19 cellular contexts compared by ENCODE assay signal in genomic region chr5:134887593-134888159, GRCh38. TPM values are rescaled to one million over a fixed set of nuclear protein-coding genes. Genes with fewer than 3 reads are reported as not detected.
A peak's percentile ranks its signal among the peaks of the same experiment; 100 is the strongest.
DNase-seq lines count a peak whose midpoint lies in the region; ATAC-seq and TF ChIP-seq lines count a peak whose summit lies in the region.
"Had no signal": no experiment of that assay in that cellular context is flagged by ENCODE, and none has a peak within 500 bp of the region (broad histone marks: within the 10 kb centered on the region; RNA-seq: fewer than 3 reads in every experiment).

No MANE protein-coding gene starts in this region.

- no TSS peak for BruUV-seq in Panc1 (replicated peaks; lab: Mats Ljungman, UMichigan)

- H3K27ac Mint-ChIP-seq in activated naive CD4-positive, alpha-beta T cell treated with anti-CD3 and anti-CD28 coated beads for 36 hours, result peak overlapping the region; percentile 8
- H3K27ac Mint-ChIP-seq in endothelial cell (ENCODE audit: unreplicated experiment), result no peak overlapping the region
- no peak overlapping the region for H3K27ac Mint-ChIP-seq in activated T-helper 17 cell treated with anti-CD3 and anti-CD28 coated beads, Interleukin-2, amount 50 U/mL, for 72 hours
- H3K27ac Mint-ChIP-seq: B cell had no signal

- H3K9me3 Mint-ChIP-seq in activated naive CD4-positive, alpha-beta T cell treated with anti-CD3 and anti-CD28 coated beads for 36 hours, result no peaks in the 10 kb centered on the region
- no peaks in the 10 kb centered on the region for H3K9me3 Mint-ChIP-seq in endothelial cell (ENCODE audit: unreplicated experiment)
- H3K9me3 Mint-ChIP-seq in activated T-helper 17 cell treated with anti-CD3 and anti-CD28 coated beads, Interleukin-2, amount 50 U/mL, for 72 hours, result no peaks in the 10 kb centered on the region

- DNase-seq in activated naive CD4-positive, alpha-beta T cell treated with anti-CD3 and anti-CD28 coated beads for 36 hours, result no peak
- DNase-seq in activated naive CD4-positive, alpha-beta T cell (lab: John Stamatoyannopoulos, UW), result no peak
- DNase-seq in Panc1 (ENCODE audit: low read depth, low spot score) (no peak), endothelial cell (ENCODE audit: low spot score) (no peak), aorta (no peak), brain microvascular endothelial cell (no peak), AG08396 (ENCODE audit: low spot score) (no peak)
- DNase-seq: 8988T, Calu3, DMS53, EL, KBM-7, NCI-H1105 treated with DMSO at 0.1 percent for 48 hours, NCI-H187, NCI-H226, NCI-H524, RPMI8226 had no signal

- H3K4me3 ChIP-seq in Panc1 (ENCODE audit: low read depth in 2 of 2, low read length in 2 of 2) (no peak overlapping the region), aorta (ENCODE audit: low read length in 2 of 2) (no peak overlapping the region), brain microvascular endothelial cell (ENCODE audit: low read depth, low read length) (no peak overlapping the region)

- H3K27ac ChIP-seq in Panc1 (ENCODE audit: low read length) (no peak overlapping the region), aorta (ENCODE audit: low read depth in 1 of 2, low read length in 2 of 2) (no peak overlapping the region), brain microvascular endothelial cell (no peak overlapping the region)

- WGBS in aorta, 2 donors, result 88 to 89% methylated on average over 14 of the region's 14 CpGs

- POLR2A ChIA-PET in Panc1 (lab: Charles Lee), result no interaction called here

- 0 out of 2 replicates have a peak, but pooled peaks have one; percentile 57 for ATAC-seq in Panc1
- peak; percentile 15 for ATAC-seq in aorta (ENCODE audit: low FRiP score)
- ATAC-seq in activated T-helper 17 cell treated with anti-CD3 and anti-CD28 coated beads, Interleukin-2, amount 50 U/mL, for 72 hours (replicated peaks), result no peak

- CTCF ChIA-PET in activated naive CD4-positive, alpha-beta T cell treated with anti-CD3 and anti-CD28 coated beads for 36 hours (lab: Charles Lee), result no interaction called here
- CTCF ChIA-PET in Panc1 (lab: Charles Lee), result no interaction called here

- intact Hi-C loops in activated naive CD4-positive, alpha-beta T cell treated with anti-CD3 and anti-CD28 coated beads for 36 hours (cut with micrococcal nuclease), result no loop called here
- intact Hi-C loops in Panc1 (cut with micrococcal nuclease; ENCODE audit: unreplicated experiment) (no loop called here), aorta (cut with DNase I) (no loop called here)

- in situ Hi-C loops in Panc1 (cut with HindIII; ENCODE audit: low pct_unique_long_range_greater_than_20kb, low sequenced_read_pairs) (no loop called here), brain microvascular endothelial cell (cut with HindIII; ENCODE audit: low pct_ligation_motif_present, low sequenced_read_pairs) (no loop called here)

- TF ChIP-seq CTCF in Panc1 (IDR thresholded peaks at IDR 0.05), result no peak
- TF ChIP-seq CTCF in endothelial cell (IDR thresholded peaks at IDR 0.05; ENCODE audit: unreplicated experiment), result no peak
- TF ChIP-seq CTCF in brain microvascular endothelial cell (IDR thresholded peaks at IDR 0.05; ENCODE audit: low read depth, low read length, missing control alignments), result no peak

- H3K4me3 Mint-ChIP-seq in activated naive CD4-positive, alpha-beta T cell treated with anti-CD3 and anti-CD28 coated beads for 36 hours, result no peak overlapping the region
- H3K4me3 Mint-ChIP-seq in endothelial cell (ENCODE audit: unreplicated experiment), result peak overlapping the region; percentile 39
- H3K4me3 Mint-ChIP-seq in activated T-helper 17 cell treated with anti-CD3 and anti-CD28 coated beads, Interleukin-2, amount 50 U/mL, for 72 hours, result no peak overlapping the region
- H3K4me3 Mint-ChIP-seq: B cell had no signal

- H3K4me1 ChIP-seq in Panc1 (ENCODE audit: control insufficient read depth, insufficient read depth, low read length) (no peaks in the 10 kb centered on the region), aorta (ENCODE audit: control insufficient read depth in 1 of 2, insufficient read depth in 2 of 2, low read length in 2 of 2) (no peaks in the 10 kb centered on the region)

- H3K4me1 Mint-ChIP-seq in activated naive CD4-positive, alpha-beta T cell treated with anti-CD3 and anti-CD28 coated beads for 36 hours (ENCODE audit: low read depth), result no peaks in the 10 kb centered on the region
- H3K4me1 Mint-ChIP-seq in endothelial cell (ENCODE audit: unreplicated experiment), result no peaks in the 10 kb centered on the region
- H3K4me1 Mint-ChIP-seq in activated T-helper 17 cell treated with anti-CD3 and anti-CD28 coated beads, Interleukin-2, amount 50 U/mL, for 72 hours, result peaks cover 12% of the 10 kb centered on the region

- H3K36me3 Mint-ChIP-seq in activated naive CD4-positive, alpha-beta T cell treated with anti-CD3 and anti-CD28 coated beads for 36 hours (ENCODE audit: low read depth), result peaks cover 16% of the 10 kb centered on the region
- H3K36me3 Mint-ChIP-seq in endothelial cell (ENCODE audit: low read depth, unreplicated experiment), result peaks cover 8% of the 10 kb centered on the region
- peaks cover 53% of the 10 kb centered on the region for H3K36me3 Mint-ChIP-seq in activated T-helper 17 cell treated with anti-CD3 and anti-CD28 coated beads, Interleukin-2, amount 50 U/mL, for 72 hours (ENCODE audit: low read depth)

- no peaks in the 10 kb centered on the region for H3K9me3 ChIP-seq in Panc1 (ENCODE audit: control insufficient read depth, insufficient read depth, low read depth, low read length)
- no peaks in the 10 kb centered on the region for H3K9me3 ChIP-seq in aorta (ENCODE audit: control insufficient read depth, low read length)

- no peaks in the 10 kb centered on the region for H3K27me3 ChIP-seq in Panc1 (ENCODE audit: control insufficient read depth, insufficient read depth, low read length)
- no peaks in the 10 kb centered on the region for H3K27me3 ChIP-seq in aorta (ENCODE audit: control insufficient read depth in 1 of 2, insufficient read depth in 2 of 2, low read length in 1 of 2)
- H3K27me3 ChIP-seq in brain microvascular endothelial cell (replicated peaks), result no peaks in the 10 kb centered on the region

- no peaks in the 10 kb centered on the region for H3K27me3 Mint-ChIP-seq in activated naive CD4-positive, alpha-beta T cell treated with anti-CD3 and anti-CD28 coated beads for 36 hours (ENCODE audit: low read depth)
- peaks cover 1% of the 10 kb centered on the region for H3K27me3 Mint-ChIP-seq in endothelial cell (ENCODE audit: unreplicated experiment)
- no peaks in the 10 kb centered on the region for H3K27me3 Mint-ChIP-seq in activated T-helper 17 cell treated with anti-CD3 and anti-CD28 coated beads, Interleukin-2, amount 50 U/mL, for 72 hours
- H3K27me3 Mint-ChIP-seq: B cell had no signal

- no peaks in the 10 kb centered on the region for H3K36me3 ChIP-seq in Panc1 (ENCODE audit: control insufficient read depth, insufficient read depth, low read length)
- peaks cover 2 to 6% of the 10 kb centered on the region in 2 donors for H3K36me3 ChIP-seq in aorta (ENCODE audit: control insufficient read depth in 1 of 2, insufficient read depth in 2 of 2, low read length in 1 of 2)
- H3K36me3 ChIP-seq in brain microvascular endothelial cell (replicated peaks), result peaks cover 3% of the 10 kb centered on the region

RNA-seq across cellular contexts. Expression of gene TXNDC15, which starts 13.5 kb away (rescaled TPM):
- total RNA-seq in activated naive CD4-positive, alpha-beta T cell treated with anti-CD3 and anti-CD28 coated beads for 36 hours, result 10 to 100 TPM; 19.8 to 20.9 TPM
- total RNA-seq in Panc1 (2021; ENCODE audit: unreplicated experiment) (47.4 TPM), endothelial cell (ENCODE audit: unreplicated experiment) (40.5 TPM), aorta (10 to 100 TPM; 79.2 to 79.6 TPM)
- polyA plus RNA-seq in Panc1 (2012; ENCODE audit: insufficient read length), result 69.6 TPM
- polyA plus RNA-seq in aorta, result 100 to 1,000 TPM in 1 of 2 donors, 10 to 100 TPM in 1; 67.7 to 122 TPM
- 10 to 100 TPM; 32.5 to 38.8 TPM for total RNA-seq in activated T-helper 17 cell treated with anti-CD3 and anti-CD28 coated beads, Interleukin-2, amount 50 U/mL, for 72 hours

RNA-seq across cellular contexts. Expression of gene PCBD2, which starts 17.3 kb away (rescaled TPM):
- 10 to 100 TPM in 1 of 2 experiments, 1 to 10 TPM in 1; 9.6 to 10.5 TPM for total RNA-seq in activated naive CD4-positive, alpha-beta T cell treated with anti-CD3 and anti-CD28 coated beads for 36 hours
- total RNA-seq in Panc1 (2021; ENCODE audit: unreplicated experiment), result 19.8 TPM
- 12.3 TPM for polyA plus RNA-seq in Panc1 (2012; ENCODE audit: insufficient read length)
- 7.7 TPM for total RNA-seq in endothelial cell (ENCODE audit: unreplicated experiment)
- total RNA-seq in aorta, result 1 to 10 TPM; 7.5 to 9.2 TPM
- 1 to 10 TPM; 2.8 to 2.9 TPM for polyA plus RNA-seq in aorta
- total RNA-seq in activated T-helper 17 cell treated with anti-CD3 and anti-CD28 coated beads, Interleukin-2, amount 50 U/mL, for 72 hours, result 10 to 100 TPM in 1 of 2 donors, 1 to 10 TPM in 1; 7.8 to 11.2 TPM

RNA-seq across cellular contexts. Expression of gene C5orf24, which starts 41.9 kb away (rescaled TPM):
- total RNA-seq in activated naive CD4-positive, alpha-beta T cell treated with anti-CD3 and anti-CD28 coated beads for 36 hours, result 10 to 100 TPM; 17.6 to 21.2 TPM
- total RNA-seq in Panc1 (2021; ENCODE audit: unreplicated experiment), result 51.7 TPM
- 34.8 TPM for polyA plus RNA-seq in Panc1 (2012; ENCODE audit: insufficient read length)
- 43.5 TPM for total RNA-seq in endothelial cell (ENCODE audit: unreplicated experiment)
- 10 to 100 TPM; 59.0 to 71.4 TPM for total RNA-seq in aorta
- polyA plus RNA-seq in aorta, result 10 to 100 TPM; 32.6 to 33.3 TPM
- total RNA-seq in activated T-helper 17 cell treated with anti-CD3 and anti-CD28 coated beads, Interleukin-2, amount 50 U/mL, for 72 hours, result 10 to 100 TPM; 32.4 to 38.0 TPM
